Comparison of ENCODE assay signal across 4 cellular contexts in genomic region chr17:39764171-39764570, GRCh38. TPM values are rescaled to one million over a fixed set of nuclear protein-coding genes. Genes with fewer than 3 reads are reported as not detected.
"Had no signal": no experiment of that assay in that cellular context is flagged by ENCODE, and none has a peak within 500 bp of the region (broad histone marks: within the 10 kb centered on the region; RNA-seq: fewer than 3 reads in every experiment).

No MANE protein-coding gene starts in this region.

RNA-seq across cellular contexts. Expression of gene GRB7, which starts 26.4 kb away (rescaled TPM):
- total RNA-seq: naive thymus-derived CD8-positive, alpha-beta T cell; pulmonary artery endothelial cell; skeletal muscle tissue had no signal
- polyA plus RNA-seq: naive thymus-derived CD8-positive, alpha-beta T cell; neural cell had no signal
